ENCODE assay signal across 8 cellular contexts in genomic region chr2:135797497-135798274, GRCh38.
DNase-seq lines count a peak whose midpoint lies in the region; ATAC-seq and TF ChIP-seq lines count a peak whose summit lies in the region.

No MANE protein-coding gene starts in this region.

- H3K9me3 Mint-ChIP-seq in central memory CD8-positive, alpha-beta T cell: peaks cover 4% of the 10 kb centered on the region

- DNase-seq in AG04449 (ENCODE audit: low read depth, low spot score): no peak
- peak; percentile 14 for DNase-seq in NCI-H345 treated with DMSO at 0.1 percent for 48 hours (lab: John Stamatoyannopoulos, UW; ENCODE audit: unreplicated experiment)
- peak; percentile 61 for DNase-seq in activated CD4-positive, alpha-beta T cell treated with anti-CD3 and anti-CD28 coated beads for 1 hour
- DNase-seq in central memory CD8-positive, alpha-beta T cell (ENCODE audit: low spot score in 2 of 2): peak; percentile 58 to 63
- peak; percentile 87 for DNase-seq in left kidney (ENCODE audit: low read depth, low spot score)
- peak; percentile 74 to 78 for DNase-seq in stimulated activated CD4-positive, alpha-beta T cell treated with anti-CD3 and anti-CD28 coated beads, Interleukin-4, amount 100 ng/mL, for 48 hours (ENCODE audit: low read depth in 2 of 2)

- POLR2A ChIA-PET in AG04449 (lab: Yijun Ruan, JAX): interaction anchor here (0.6 kb wide), 1 partner anchor 11 kb away, joined by 3 read pairs; no protein-coding TSS in a partner anchor

- H3K27ac Mint-ChIP-seq in central memory CD8-positive, alpha-beta T cell (ENCODE audit: low read depth): no peak overlapping the region

- H3K4me3 Mint-ChIP-seq in central memory CD8-positive, alpha-beta T cell: no peak overlapping the region

- no peaks in the 10 kb centered on the region for H3K27me3 Mint-ChIP-seq in central memory CD8-positive, alpha-beta T cell

- ATAC-seq in GM18868 (IDR thresholded peaks at IDR 0.05; ENCODE audit: unreplicated experiment) (peak; percentile 72), HG03342 (IDR thresholded peaks at IDR 0.05; ENCODE audit: unreplicated experiment) (peak; percentile 67)
- peak; percentile 69 for ATAC-seq in central memory CD8-positive, alpha-beta T cell (replicated peaks; ENCODE audit: extremely low read depth, poor library complexity, severe bottlenecking)

- CTCF ChIA-PET in AG04449 (lab: Yijun Ruan, JAX): interaction anchor here (0.6 to 6.3 kb wide), 50 partner anchors 10 to 1017 kb away, joined by 3 to 127 read pairs (median 4); partner anchors contain the start of genes LCT and UBXN4

- TF ChIP-seq CTCF in AG04449 (IDR thresholded peaks at IDR 0.05; ENCODE audit: insufficient read depth, low read length, missing control alignments): peak; percentile 97

- H3K4me1 Mint-ChIP-seq in central memory CD8-positive, alpha-beta T cell: no peaks in the 10 kb centered on the region

- no peak overlapping the region for H3K4me3 ChIP-seq in AG04449 (ENCODE audit: low read depth, low read length)

- peaks cover 1% of the 10 kb centered on the region for H3K36me3 Mint-ChIP-seq in central memory CD8-positive, alpha-beta T cell (ENCODE audit: insufficient read depth)
